1 cellular context compared by ENCODE assay signal in genomic region chr10:98134431-98135221, GRCh38.
TF ChIP-seq lines count a peak whose summit lies in the region.

Gene R3HCC1L, plus strand, starts transcription at chr10:98134657. Its CDS starts 73,458 bp downstream, at chr10:98208115.

TF ChIP-seq in GM12878, 131 proteins besides CTCF, POLR2A, EP300 and RAD21 (continued from another document):
- TF ChIP-seq YY1 (IDR thresholded peaks at IDR 0.05; ENCODE audit: low read depth, low read length) (peak; percentile 91), JUND (IDR thresholded peaks at IDR 0.05; ENCODE audit: low read depth, low read length) (no peak), CEBPB (IDR thresholded peaks at IDR 0.05; ENCODE audit: borderline replicate concordance in 1 of 2, low read depth in 2 of 2, low read length in 2 of 2) (no peak), SIX5 (IDR thresholded peaks at IDR 0.05; ENCODE audit: low read depth, low read length, severe bottlenecking) (peak; percentile 89), TARDBP (IDR thresholded peaks at IDR 0.05; ENCODE audit: borderline replicate concordance) (peak; percentile 87), HDAC6 (IDR thresholded peaks at IDR 0.05; ENCODE audit: unreplicated experiment) (no peak), NR2C2 (IDR thresholded peaks at IDR 0.05; ENCODE audit: borderline replicate concordance, control insufficient read depth, insufficient read length, low read depth) (no peak), ASH2L (IDR thresholded peaks at IDR 0.05; ENCODE audit: borderline replicate concordance, low read depth) (no peak), ZNF207 (IDR thresholded peaks at IDR 0.05; ENCODE audit: borderline replicate concordance) (peak; percentile 50; the same call in 1 of the 2 replicates), FOXM1 (IDR thresholded peaks at IDR 0.05; ENCODE audit: low read depth, low read length) (no peak; the same call in 1 of the 2 replicates), ZBTB40 (IDR thresholded peaks at IDR 0.05; ENCODE audit: borderline replicate concordance) (peak; percentile 62; the same call in 1 of the 2 replicates), MTA3 (IDR thresholded peaks at IDR 0.05; ENCODE audit: borderline replicate concordance, low read length) (no peak), HCFC1 (IDR thresholded peaks at IDR 0.05; ENCODE audit: low read length) (peak; percentile 95), STAT1 (conservative IDR thresholded peaks at IDR 0.05) (no peak), SPI1 (IDR thresholded peaks at IDR 0.05; ENCODE audit: borderline replicate concordance, insufficient read depth, low read depth, low read length) (peak; percentile 28; the same call in 1 of the 2 replicates), PAX8 (IDR thresholded peaks at IDR 0.05) (no peak), ZNF384 (IDR thresholded peaks at IDR 0.05; ENCODE audit: borderline replicate concordance, low read depth, low read length) (0 out of 2 replicates have a peak, but pooled peaks have one; percentile 29), BHLHE40 (IDR thresholded peaks at IDR 0.05; ENCODE audit: borderline replicate concordance in 1 of 2, low read depth in 2 of 2, low read length in 1 of 2) (peak; percentile 22 to 58; a peak in 1 of 4 replicates), IKZF1 (conservative IDR thresholded peaks at IDR 0.05) (peak; percentile 79), EED (IDR thresholded peaks at IDR 0.05; ENCODE audit: low read depth) (peak; percentile 28; the same call in 1 of the 2 replicates), ZNF592 (IDR thresholded peaks at IDR 0.05) (no peak), CREM (IDR thresholded peaks at IDR 0.05; ENCODE audit: low read depth) (peak; percentile 94), RAD51 (IDR thresholded peaks at IDR 0.05) (0 out of 2 replicates have a peak, but pooled peaks have one; percentile 41), MTA2 (IDR thresholded peaks at IDR 0.05; ENCODE audit: low read depth) (no peak), E2F8 (IDR thresholded peaks at IDR 0.05; ENCODE audit: low read depth, partially characterized antibody) (no peak), WRNIP1 (IDR thresholded peaks at IDR 0.05; ENCODE audit: borderline replicate concordance, low read depth, low read length) (no peak), RBBP5 (conservative IDR thresholded peaks at IDR 0.05) (no peak), NR2F1 (conservative IDR thresholded peaks at IDR 0.05) (peak; percentile 89), RELA (IDR thresholded peaks at IDR 0.05; ENCODE audit: borderline replicate concordance, partially characterized antibody) (no peak), TCF7 (IDR thresholded peaks at IDR 0.05; ENCODE audit: borderline replicate concordance) (no peak), SMAD1 (IDR thresholded peaks at IDR 0.05; ENCODE audit: low read depth, partially characterized antibody) (no peak), SMARCA5 (IDR thresholded peaks at IDR 0.05) (no peak), SREBF1 (IDR thresholded peaks at IDR 0.05; ENCODE audit: low read length) (no peak; the same call in 1 of the 2 replicates), BMI1 (IDR thresholded peaks at IDR 0.05; ENCODE audit: borderline replicate concordance) (no peak), BACH1 (IDR thresholded peaks at IDR 0.05; ENCODE audit: borderline replicate concordance) (no peak), HDGF (IDR thresholded peaks at IDR 0.05) (peak; percentile 61; the same call in 1 of the 2 replicates), HDAC2 (IDR thresholded peaks at IDR 0.05) (no peak), USF1 (IDR thresholded peaks at IDR 0.05; ENCODE audit: borderline replicate concordance, extremely low read length, insufficient read depth, low read depth, low read length) (no peak)
- TF ChIP-seq, protein P1, sequence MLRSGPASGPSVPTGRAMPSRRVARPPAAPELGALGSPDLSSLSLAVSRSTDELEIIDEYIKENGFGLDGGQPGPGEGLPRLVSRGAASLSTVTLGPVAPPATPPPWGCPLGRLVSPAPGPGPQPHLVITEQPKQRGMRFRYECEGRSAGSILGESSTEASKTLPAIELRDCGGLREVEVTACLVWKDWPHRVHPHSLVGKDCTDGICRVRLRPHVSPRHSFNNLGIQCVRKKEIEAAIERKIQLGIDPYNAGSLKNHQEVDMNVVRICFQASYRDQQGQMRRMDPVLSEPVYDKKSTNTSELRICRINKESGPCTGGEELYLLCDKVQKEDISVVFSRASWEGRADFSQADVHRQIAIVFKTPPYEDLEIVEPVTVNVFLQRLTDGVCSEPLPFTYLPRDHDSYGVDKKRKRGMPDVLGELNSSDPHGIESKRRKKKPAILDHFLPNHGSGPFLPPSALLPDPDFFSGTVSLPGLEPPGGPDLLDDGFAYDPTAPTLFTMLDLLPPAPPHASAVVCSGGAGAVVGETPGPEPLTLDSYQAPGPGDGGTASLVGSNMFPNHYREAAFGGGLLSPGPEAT (IDR thresholded peaks at IDR 0.05; ENCODE audit: low read depth), result 0 out of 2 replicates have a peak, but pooled peaks have one; percentile 40
- TF ChIP-seq, protein P2, sequence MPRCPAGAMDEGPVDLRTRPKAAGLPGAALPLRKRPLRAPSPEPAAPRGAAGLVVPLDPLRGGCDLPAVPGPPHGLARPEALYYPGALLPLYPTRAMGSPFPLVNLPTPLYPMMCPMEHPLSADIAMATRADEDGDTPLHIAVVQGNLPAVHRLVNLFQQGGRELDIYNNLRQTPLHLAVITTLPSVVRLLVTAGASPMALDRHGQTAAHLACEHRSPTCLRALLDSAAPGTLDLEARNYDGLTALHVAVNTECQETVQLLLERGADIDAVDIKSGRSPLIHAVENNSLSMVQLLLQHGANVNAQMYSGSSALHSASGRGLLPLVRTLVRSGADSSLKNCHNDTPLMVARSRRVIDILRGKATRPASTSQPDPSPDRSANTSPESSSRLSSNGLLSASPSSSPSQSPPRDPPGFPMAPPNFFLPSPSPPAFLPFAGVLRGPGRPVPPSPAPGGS (IDR thresholded peaks at IDR 0.05; ENCODE audit: borderline replicate concordance, insufficient read depth, low read depth, low read length, poor library complexity, severe bottlenecking), result no peak
- TF ChIP-seq, protein P3, sequence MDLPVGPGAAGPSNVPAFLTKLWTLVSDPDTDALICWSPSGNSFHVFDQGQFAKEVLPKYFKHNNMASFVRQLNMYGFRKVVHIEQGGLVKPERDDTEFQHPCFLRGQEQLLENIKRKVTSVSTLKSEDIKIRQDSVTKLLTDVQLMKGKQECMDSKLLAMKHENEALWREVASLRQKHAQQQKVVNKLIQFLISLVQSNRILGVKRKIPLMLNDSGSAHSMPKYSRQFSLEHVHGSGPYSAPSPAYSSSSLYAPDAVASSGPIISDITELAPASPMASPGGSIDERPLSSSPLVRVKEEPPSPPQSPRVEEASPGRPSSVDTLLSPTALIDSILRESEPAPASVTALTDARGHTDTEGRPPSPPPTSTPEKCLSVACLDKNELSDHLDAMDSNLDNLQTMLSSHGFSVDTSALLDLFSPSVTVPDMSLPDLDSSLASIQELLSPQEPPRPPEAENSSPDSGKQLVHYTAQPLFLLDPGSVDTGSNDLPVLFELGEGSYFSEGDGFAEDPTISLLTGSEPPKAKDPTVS (IDR thresholded peaks at IDR 0.05; ENCODE audit: low read depth, low read length), result no peak
- TF ChIP-seq, protein P4, sequence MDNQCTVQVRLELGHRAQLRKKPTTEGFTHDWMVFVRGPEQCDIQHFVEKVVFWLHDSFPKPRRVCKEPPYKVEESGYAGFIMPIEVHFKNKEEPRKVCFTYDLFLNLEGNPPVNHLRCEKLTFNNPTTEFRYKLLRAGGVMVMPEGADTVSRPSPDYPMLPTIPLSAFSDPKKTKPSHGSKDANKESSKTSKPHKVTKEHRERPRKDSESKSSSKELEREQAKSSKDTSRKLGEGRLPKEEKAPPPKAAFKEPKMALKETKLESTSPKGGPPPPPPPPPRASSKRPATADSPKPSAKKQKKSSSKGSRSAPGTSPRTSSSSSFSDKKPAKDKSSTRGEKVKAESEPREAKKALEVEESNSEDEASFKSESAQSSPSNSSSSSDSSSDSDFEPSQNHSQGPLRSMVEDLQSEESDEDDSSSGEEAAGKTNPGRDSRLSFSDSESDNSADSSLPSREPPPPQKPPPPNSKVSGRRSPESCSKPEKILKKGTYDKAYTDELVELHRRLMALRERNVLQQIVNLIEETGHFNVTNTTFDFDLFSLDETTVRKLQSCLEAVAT (IDR thresholded peaks at IDR 0.05), result peak; percentile 16
- TF ChIP-seq, protein P5, sequence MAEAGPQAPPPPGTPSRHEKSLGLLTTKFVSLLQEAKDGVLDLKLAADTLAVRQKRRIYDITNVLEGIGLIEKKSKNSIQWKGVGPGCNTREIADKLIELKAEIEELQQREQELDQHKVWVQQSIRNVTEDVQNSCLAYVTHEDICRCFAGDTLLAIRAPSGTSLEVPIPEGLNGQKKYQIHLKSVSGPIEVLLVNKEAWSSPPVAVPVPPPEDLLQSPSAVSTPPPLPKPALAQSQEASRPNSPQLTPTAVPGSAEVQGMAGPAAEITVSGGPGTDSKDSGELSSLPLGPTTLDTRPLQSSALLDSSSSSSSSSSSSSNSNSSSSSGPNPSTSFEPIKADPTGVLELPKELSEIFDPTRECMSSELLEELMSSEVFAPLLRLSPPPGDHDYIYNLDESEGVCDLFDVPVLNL (IDR thresholded peaks at IDR 0.05; ENCODE audit: low read depth, low read length), result no peak
